ENCODE assay signal across 23 cellular contexts in genomic region chr2:101428413-101429176, GRCh38. TPM values are rescaled to one million over a fixed set of nuclear protein-coding genes. Genes with fewer than 3 reads are reported as not detected.
"Had no signal": no experiment of that assay in that cellular context is flagged by ENCODE, and none has a peak within 500 bp of the region (broad histone marks: within the 10 kb centered on the region; RNA-seq: fewer than 3 reads in every experiment).

No MANE protein-coding gene starts in this region.

- H3K4me3 ChIP-seq: adrenal gland, MG63, SJCRH30 had no signal

- H3K4me1 ChIP-seq: adrenal gland, SJCRH30 had no signal

- H3K27ac ChIP-seq: adrenal gland, SJCRH30, WERI-Rb-1 had no signal

- H3K27me3 ChIP-seq: adrenal gland, MG63, SJCRH30 had no signal

- DNase-seq: activated CD4-positive, alpha-beta memory T cell treated with anti-CD3 and anti-CD28 coated beads, Interleukin-2, amount 10 ng/mL, durations not matched to agents 7 days and 5 days; activated CD4-positive, alpha-beta T cell treated with anti-CD3 and anti-CD28 coated beads for 36 hours; activated CD4-positive, alpha-beta T cell treated with anti-CD3 and anti-CD28 coated beads, Interleukin-2, amount 50 U/mL, for 1 hour; activated naive CD4-positive, alpha-beta T cell treated with anti-CD3 and anti-CD28 coated beads, Interleukin-2, amount 50 U/mL, for 16 hours; activated naive CD8-positive, alpha-beta T cell treated with anti-CD3 and anti-CD28 coated beads, Interleukin-2, amount 10 ng/mL, durations not matched to agents 7 days and 5 days; activated T-cell treated with anti-CD3 and anti-CD28 coated beads for 4 hours; activated T-cell treated with anti-CD3 and anti-CD28 coated beads, Interleukin-2, amount 50 U/mL, for 72 hours; adrenal gland; anterior cingulate cortex; caudate nucleus; MG63; NCI-H1105; NCI-H1436; NCI-H1694 treated with DMSO at 0.1 percent for 48 hours; NCI-H2029 treated with DMSO at 0.1 percent for 48 hours; NCI-H345; NCI-H510A; NCI-H526 treated with DMSO at 0.1 percent for 48 hours; SJCRH30; WERI-Rb-1 had no signal

- H3K36me3 ChIP-seq: adrenal gland, MG63, SJCRH30, WERI-Rb-1 had no signal

- ATAC-seq: activated CD4-positive, alpha-beta T cell treated with anti-CD3 and anti-CD28 coated beads for 36 hours; activated T-cell treated with anti-CD3 and anti-CD28 coated beads, Interleukin-2, amount 50 U/mL, for 72 hours had no signal

- H3K9me3 ChIP-seq: adrenal gland, MG63, SJCRH30 had no signal

RNA-seq across cellular contexts. Expression of gene CREG2, which starts 41.3 kb away (rescaled TPM):
- total RNA-seq: activated CD4-positive, alpha-beta T cell treated with anti-CD3 and anti-CD28 coated beads for 36 hours; activated CD8-positive, alpha-beta memory T cell treated with anti-CD3 and anti-CD28 coated beads for 36 hours; activated naive CD8-positive, alpha-beta T cell treated with anti-CD3 and anti-CD28 coated beads, Interleukin-2, amount 10 ng/mL, durations not matched to agents 7 days and 5 days; activated T-cell treated with anti-CD3 and anti-CD28 coated beads, Interleukin-2, amount 50 U/mL, for 72 hours; activated T-helper 2 cell treated with anti-CD3 and anti-CD28 coated beads, Interferon-gamma antibody, Interleukin-2, Interleukin-4, amounts not matched to agents 10 μg/mL and 5 μg/mL and 100 μg/mL, durations not matched to agents 14 hours and 24 hours and 36 hours; OCI-LY7 had no signal

RNA-seq across cellular contexts. Expression of gene RFX8, which starts 46.3 kb away (rescaled TPM):
- total RNA-seq: OCI-LY7 had no signal
